Comparison of ENCODE assay signal across 1 cellular context in genomic region chr17:19362293-19363113, GRCh38.
A peak's percentile ranks its signal among the peaks of the same experiment; 100 is the strongest.
TF ChIP-seq lines count a peak whose summit lies in the region.

Gene B9D1 (minus strand): TSS chr17:19362723. CDS start chr17:19362569, 154 bp downstream.

TF ChIP-seq in HepG2, 621 proteins besides CTCF, POLR2A, EP300 and RAD21 (continued from another document and continues in another):
- TF ChIP-seq TBX3 (IDR thresholded peaks at IDR 0.05; ENCODE audit: borderline replicate concordance) (peak; percentile 80; the same call in 1 of the 2 replicates), RBFOX2 (IDR thresholded peaks at IDR 0.05; ENCODE audit: low read depth, low read length) (peak; percentile 79), HMGXB4 (CRISPR knock-in tag; IDR thresholded peaks at IDR 0.05; ENCODE audit: borderline replicate concordance in 1 of 2, low read depth in 1 of 2) (peak; percentile 95 to 97), PRMT3 (CRISPR knock-in tag; IDR thresholded peaks at IDR 0.05; ENCODE audit: borderline replicate concordance, low read depth) (no peak), ZNF431 (CRISPR knock-in tag; IDR thresholded peaks at IDR 0.05; ENCODE audit: borderline replicate concordance, low read depth) (0 out of 2 replicates have a peak, but pooled peaks have one; percentile 24), CENPX (CRISPR knock-in tag; IDR thresholded peaks at IDR 0.05) (no peak), ZNF556 (CRISPR knock-in tag; IDR thresholded peaks at IDR 0.05; ENCODE audit: borderline replicate concordance) (peak; percentile 58), AHDC1 (CRISPR knock-in tag; IDR thresholded peaks at IDR 0.05; ENCODE audit: borderline replicate concordance) (peak; percentile 67), ZNF629 (CRISPR knock-in tag; conservative IDR thresholded peaks at IDR 0.05) (no peak), RBM22 (optimal IDR thresholded peaks at IDR 0.05; ENCODE audit: low read length) (peak; percentile 93), ZBTB8A (CRISPR knock-in tag; IDR thresholded peaks at IDR 0.05; ENCODE audit: borderline replicate concordance, low read depth) (peak; percentile 34; the same call in 1 of the 2 replicates), FOXA3 (CRISPR knock-in tag; IDR thresholded peaks at IDR 0.05) (peak; percentile 47), ZNF432 (CRISPR knock-in tag; IDR thresholded peaks at IDR 0.05; ENCODE audit: borderline replicate concordance) (no peak), NR2F1 (CRISPR knock-in tag; IDR thresholded peaks at IDR 0.05) (no peak), ZBTB25 (CRISPR knock-in tag; IDR thresholded peaks at IDR 0.05) (peak; percentile 86; the same call in 1 of the 2 replicates), ZNF574 (CRISPR knock-in tag; IDR thresholded peaks at IDR 0.05) (peak; percentile 80), ZNF841 (CRISPR knock-in tag; IDR thresholded peaks at IDR 0.05; ENCODE audit: borderline replicate concordance) (no peak), NFIB (CRISPR knock-in tag; IDR thresholded peaks at IDR 0.05; ENCODE audit: borderline replicate concordance) (no peak), ZKSCAN5 (CRISPR knock-in tag; IDR thresholded peaks at IDR 0.05) (0 out of 2 replicates have a peak, but pooled peaks have one; percentile 14), HOXD1 (CRISPR knock-in tag; IDR thresholded peaks at IDR 0.05) (peak; percentile 34; the same call in 1 of the 2 replicates), MEF2D (CRISPR knock-in tag; IDR thresholded peaks at IDR 0.05) (0 out of 2 replicates have a peak, but pooled peaks have one; percentile 40), POLR2G (IDR thresholded peaks at IDR 0.05; ENCODE audit: low read depth, low read length) (peak; percentile 64; the same call in 1 of the 2 replicates), ATF7-NPFF (CRISPR knock-in tag; IDR thresholded peaks at IDR 0.05; ENCODE audit: low read depth) (peak; percentile 65), KLF13 (CRISPR knock-in tag; IDR thresholded peaks at IDR 0.05) (no peak), ATF2 (CRISPR knock-in tag; IDR thresholded peaks at IDR 0.05) (peak; percentile 71), HOXA3 (CRISPR knock-in tag; IDR thresholded peaks at IDR 0.05) (peak; percentile 63; the same call in 1 of the 2 replicates), THAP11 (CRISPR knock-in tag; IDR thresholded peaks at IDR 0.05) (peak; percentile 66), TRAFD1 (CRISPR knock-in tag; IDR thresholded peaks at IDR 0.05; ENCODE audit: borderline replicate concordance) (0 out of 2 replicates have a peak, but pooled peaks have one; percentile 73), JUN (CRISPR knock-in tag; IDR thresholded peaks at IDR 0.05) (0 out of 2 replicates have a peak, but pooled peaks have one; percentile 25), ZNF326 (CRISPR knock-in tag; IDR thresholded peaks at IDR 0.05; ENCODE audit: borderline replicate concordance) (no peak), ZNF552 (CRISPR knock-in tag; IDR thresholded peaks at IDR 0.05; ENCODE audit: borderline replicate concordance) (peak; percentile 84; the same call in 1 of the 2 replicates), PHF20 (CRISPR knock-in tag; IDR thresholded peaks at IDR 0.05) (peak; percentile 68; the same call in 1 of the 2 replicates), RELA (CRISPR knock-in tag; IDR thresholded peaks at IDR 0.05) (no peak; the same call in 1 of the 2 replicates), ZNF317 (CRISPR knock-in tag; IDR thresholded peaks at IDR 0.05) (peak; percentile 55; the same call in 1 of the 2 replicates), PLSCR1 (CRISPR knock-in tag; IDR thresholded peaks at IDR 0.05; ENCODE audit: borderline replicate concordance) (no peak), IRF2 (CRISPR knock-in tag; IDR thresholded peaks at IDR 0.05) (peak; percentile 59; the same call in 1 of the 2 replicates), ZFP91 (CRISPR knock-in tag; IDR thresholded peaks at IDR 0.05; ENCODE audit: borderline replicate concordance) (peak; percentile 74; the same call in 1 of the 2 replicates)
